10 cellular contexts compared by ENCODE assay signal in genomic region chr5:142110988-142111687, GRCh38. TPM values are rescaled to one million over a fixed set of nuclear protein-coding genes. Genes with fewer than 3 reads are reported as not detected.
A peak's percentile ranks its signal among the peaks of the same experiment; 100 is the strongest.
DNase-seq lines count a peak whose midpoint lies in the region; ATAC-seq and TF ChIP-seq lines count a peak whose summit lies in the region.
"Had no signal": no experiment of that assay in that cellular context is flagged by ENCODE, and none has a peak within 500 bp of the region (broad histone marks: within the 10 kb centered on the region; RNA-seq: fewer than 3 reads in every experiment).

No MANE protein-coding gene starts in this region.

- no peaks in the 10 kb centered on the region for H3K9me3 Mint-ChIP-seq in CD4-positive, alpha-beta memory T cell
- H3K9me3 Mint-ChIP-seq in brain (peaks cover 2 to 19% (median 5%) of the 10 kb centered on the region in 5 experiments), neural crest cell (peaks cover 2% of the 10 kb centered on the region)

- H3K36me3 ChIP-seq in CD4-positive, alpha-beta memory T cell (ENCODE audit: insufficient read depth, low read length), result no peaks in the 10 kb centered on the region
- H3K36me3 ChIP-seq in KMS-11 (ENCODE audit: insufficient read depth), result no peaks in the 10 kb centered on the region

- H3K4me1 Mint-ChIP-seq in CD4-positive, alpha-beta memory T cell, result peaks cover 46 to 76% (median 60%) of the 10 kb centered on the region in 4 donors
- peaks cover 69% of the 10 kb centered on the region for H3K4me1 Mint-ChIP-seq in brain
- peaks cover 27% of the 10 kb centered on the region for H3K4me1 Mint-ChIP-seq in neural crest cell

- peak overlapping the region; percentile 89; the same call in 1 of the 2 replicates for H3K9ac ChIP-seq in KMS-11

- H3K4me1 ChIP-seq in CD4-positive, alpha-beta memory T cell (ENCODE audit: insufficient read depth, low read length), result peaks cover 70% of the 10 kb centered on the region
- H3K4me1 ChIP-seq in KMS-11 (ENCODE audit: low read depth, poor library complexity, severe bottlenecking), result peaks cover 38% of the 10 kb centered on the region

- H3K27ac ChIP-seq in CD4-positive, alpha-beta memory T cell (ENCODE audit: low read depth, low read length), result no peak overlapping the region
- H3K27ac ChIP-seq in KMS-11, result no peak overlapping the region

- H3K27ac Mint-ChIP-seq in CD4-positive, alpha-beta memory T cell, result peak overlapping the region in 2 of 7 donors; percentile 95 to 99
- H3K27ac Mint-ChIP-seq in brain (peak overlapping the region; percentile 96 to 100 (median 99)), neural crest cell (ENCODE audit: unreplicated experiment) (no peak overlapping the region)

- CTCF ChIA-PET in CD4-positive, alpha-beta memory T cell (lab: Charles Lee; ENCODE audit: partially characterized antibody), result interaction anchor here (0.7 to 5.9 kb wide), 12 partner anchors 8 to 143 kb away, joined by 3 to 93 read pairs (median 4); partner anchors contain the start of genes GNPDA1 and RNF14

- no peaks in the 10 kb centered on the region; the same call in 1 of the 2 replicates for H4K20me1 ChIP-seq in KMS-11 (ENCODE audit: insufficient read depth)

- H3K27me3 ChIP-seq in CD4-positive, alpha-beta memory T cell (ENCODE audit: insufficient read depth, low read length), result no peaks in the 10 kb centered on the region
- no peaks in the 10 kb centered on the region for H3K27me3 ChIP-seq in KMS-11 (ENCODE audit: insufficient read depth, low read depth)

- POLR2A ChIA-PET in CD4-positive, alpha-beta memory T cell (lab: Charles Lee; ENCODE audit: partially characterized antibody), result interaction anchor here (0.7 to 4.4 kb wide), 8 partner anchors 16 to 142 kb away, joined by 3 to 40 read pairs (median 19); partner anchors contain the start of genes GNPDA1 and RNF14

- no peak for DNase-seq in CD4-positive, alpha-beta memory T cell
- no peak for DNase-seq in neural crest cell (ENCODE audit: low read depth, low spot score)
- no peak for DNase-seq in superior temporal gyrus (ENCODE audit: extremely low spot score)
- no peak for DNase-seq in DMS153 (lab: John Stamatoyannopoulos, UW)
- no peak for DNase-seq in HCEC 1CT
- DNase-seq: DMS 273 treated with DMSO at 0.1 percent for 48 hours had no signal

- H3K4me3 Mint-ChIP-seq in CD4-positive, alpha-beta memory T cell, result peak overlapping the region; percentile 94 to 100 (median 96)
- H3K4me3 Mint-ChIP-seq in brain, result peak overlapping the region; percentile 94 to 99 (median 97)
- H3K4me3 Mint-ChIP-seq in neural crest cell, result peak overlapping the region; percentile 95

- no peak for TF ChIP-seq CTCF in KMS-11 (conservative IDR thresholded peaks at IDR 0.05; ENCODE audit: low read depth, low read length)
- TF ChIP-seq CTCF in brain (conservative IDR thresholded peaks at IDR 0.05), result no peak
- TF ChIP-seq CTCF in neural crest cell (conservative IDR thresholded peaks at IDR 0.05), result no peak

- H3K4me3 ChIP-seq in CD4-positive, alpha-beta memory T cell (ENCODE audit: low read length in 2 of 2), result peak overlapping the region; percentile 6 to 15
- no peak overlapping the region for H3K4me3 ChIP-seq in KMS-11 (IDR thresholded peaks at IDR 0.05; ENCODE audit: insufficient read depth, low read depth, low read length)
- H3K4me3 ChIP-seq: GM12878 had no signal

- H3K36me3 Mint-ChIP-seq in CD4-positive, alpha-beta memory T cell, result peaks cover 18 to 30% of the 10 kb centered on the region in 2 donors
- H3K36me3 Mint-ChIP-seq in brain, result peaks cover 44% of the 10 kb centered on the region
- peaks cover 4% of the 10 kb centered on the region for H3K36me3 Mint-ChIP-seq in neural crest cell (ENCODE audit: low read depth)

- intact Hi-C loops in CD4-positive, alpha-beta memory T cell (cut with micrococcal nuclease), result loop anchor here (1.0 kb wide), 1 partner anchor 7 kb away; no protein-coding TSS in a partner anchor

- ATAC-seq in HG02884 (IDR thresholded peaks at IDR 0.05; ENCODE audit: unreplicated experiment), result no peak
- ATAC-seq: GM12878 had no signal

- no peak overlapping the region for H2AFZ ChIP-seq in KMS-11 (ENCODE audit: low read depth)

- peak overlapping the region; percentile 98 for H3K4me2 ChIP-seq in KMS-11

- no peaks in the 10 kb centered on the region for H3K9me3 ChIP-seq in CD4-positive, alpha-beta memory T cell (ENCODE audit: control insufficient read depth in 1 of 2, low read length in 2 of 2)

- no peaks in the 10 kb centered on the region for H3K27me3 Mint-ChIP-seq in CD4-positive, alpha-beta memory T cell
- peaks cover 11% of the 10 kb centered on the region for H3K27me3 Mint-ChIP-seq in brain
- no peaks in the 10 kb centered on the region for H3K27me3 Mint-ChIP-seq in neural crest cell (ENCODE audit: low read depth)

- peaks cover 71% of the 10 kb centered on the region for H3K79me2 ChIP-seq in KMS-11 (ENCODE audit: insufficient read depth, low read depth)

RNA-seq across cellular contexts. Expression of gene NDFIP1, which starts 2.6 kb away (rescaled TPM):
- 10 to 100 TPM; 73.8 to 78.4 TPM for total RNA-seq in CD4-positive, alpha-beta memory T cell
- 10 to 100 TPM; 70.0 to 98.3 TPM for polyA plus RNA-seq in CD4-positive, alpha-beta memory T cell
- 108 TPM for polyA plus RNA-seq in brain (ENCODE audit: insufficient read depth, low read depth, low replicate concordance)
- 43.4 and 43.6 TPM in 2 replicates for total RNA-seq in neural crest cell
